ENCODE assay signal across 17 cellular contexts in the genomic region with DNA sequence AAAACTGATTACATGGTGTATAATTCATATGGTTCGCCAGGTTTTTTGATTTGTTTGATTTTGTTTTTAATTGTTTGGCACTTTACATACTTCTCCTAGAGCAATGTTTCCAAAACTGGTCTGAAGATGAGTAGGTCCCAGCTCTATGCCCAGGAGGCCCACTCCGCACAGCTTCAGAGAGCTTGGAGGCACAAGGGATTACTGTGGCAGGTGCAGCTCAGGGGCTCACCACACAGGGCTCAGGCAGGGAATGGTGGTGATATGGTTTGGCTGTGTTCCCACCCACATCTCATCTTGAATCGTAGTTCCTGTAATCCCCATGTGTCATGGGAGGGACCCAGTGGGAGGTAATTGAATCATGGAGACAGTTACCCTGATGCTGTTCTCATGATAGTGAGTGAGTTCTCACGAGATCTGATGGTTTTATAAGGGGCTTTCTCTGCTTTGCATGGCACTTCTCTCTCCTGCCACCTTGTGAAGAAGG.
DNase-seq lines count a peak whose midpoint lies in the region; ATAC-seq, FAIRE-seq and TF ChIP-seq lines count a peak whose summit lies in the region.
"Had no signal": no experiment of that assay in that cellular context is flagged by ENCODE, and none has a peak within 500 bp of the region (broad histone marks: within the 10 kb centered on the region; RNA-seq: fewer than 3 reads in every experiment).

No MANE protein-coding gene starts in this region.

- H4K91ac ChIP-seq in trophoblast cell (ENCODE audit: low read depth, low read length) = no peak overlapping the region

- H3K14ac ChIP-seq in trophoblast cell (ENCODE audit: low read length) = no peak overlapping the region

- H3K79me1 ChIP-seq in trophoblast cell (ENCODE audit: low read length) = no peaks in the 10 kb centered on the region

- H3K4me1 Mint-ChIP-seq in brain (peaks cover 64% of the 10 kb centered on the region), mesothelial cell of epicardium (no peaks in the 10 kb centered on the region)
- H3K4me1 Mint-ChIP-seq: B cell; CD4-positive, alpha-beta memory T cell had no signal

- H3K9me3 ChIP-seq in BLaER1 = no peaks in the 10 kb centered on the region
- peaks cover 4% of the 10 kb centered on the region for H3K9me3 ChIP-seq in trophoblast cell (ENCODE audit: insufficient read depth, low read depth, low read length)
- H3K9me3 ChIP-seq: SJCRH30 had no signal

- H4K8ac ChIP-seq in trophoblast cell (ENCODE audit: low read depth, low read length) = no peak overlapping the region

- no CpG with 5 or more reads among the region's 4 CpGs for WGBS in trophoblast cell (ENCODE audit: extremely low coverage, insufficient coverage, insufficient read length)

- no peak for DNase-seq in HTR-8/SVneo (ENCODE audit: insufficient read length, low spot score)
- DNase-seq in NCI-H524 treated with DMSO at 0.1 percent for 48 hours (lab: John Stamatoyannopoulos, UW) = peak; percentile 35
- no peak for DNase-seq in mesothelial cell of epicardium (ENCODE audit: low spot score in 2 of 2, unreplicated experiment in 2 of 2)
- no peak for DNase-seq in SHP77 (lab: John Stamatoyannopoulos, UW)
- no peak for DNase-seq in trophoblast cell
- DNase-seq: CD4-positive, alpha-beta memory T cell; IMR-90; NCI-H1417 treated with DMSO at 0.1 percent for 48 hours; NCI-H2029; NCI-H446; T-helper 2 cell had no signal

- H2AFZ ChIP-seq in trophoblast cell (ENCODE audit: insufficient read depth, low read length, poor library complexity) = no peak overlapping the region

- no peak overlapping the region for H2BK12ac ChIP-seq in trophoblast cell (ENCODE audit: low read length)

- no peaks in the 10 kb centered on the region for H3K36me3 ChIP-seq in BLaER1
- H3K36me3 ChIP-seq in trophoblast cell (ENCODE audit: control insufficient read depth in 1 of 2, insufficient read depth in 2 of 2, low read length in 2 of 2) = no peaks in the 10 kb centered on the region
- H3K36me3 ChIP-seq: SJCRH30 had no signal

- H3K4me2 ChIP-seq in BLaER1 = peak overlapping the region; percentile 15
- no peak overlapping the region for H3K4me2 ChIP-seq in trophoblast cell (ENCODE audit: low read length)

- no peak overlapping the region for H2BK120ac ChIP-seq in trophoblast cell (ENCODE audit: insufficient read depth, low read length, poor library complexity)

- H3K27ac ChIP-seq in BLaER1 (no peak overlapping the region), trophoblast cell (ENCODE audit: low read depth, low read length) (no peak overlapping the region)
- H3K27ac ChIP-seq: SJCRH30 had no signal

- no peaks in the 10 kb centered on the region for H3K9me3 Mint-ChIP-seq in brain
- no peaks in the 10 kb centered on the region for H3K9me3 Mint-ChIP-seq in mesothelial cell of epicardium
- H3K9me3 Mint-ChIP-seq: CD4-positive, alpha-beta memory T cell had no signal

- peaks cover 6% of the 10 kb centered on the region for H3K27me3 Mint-ChIP-seq in brain
- H3K27me3 Mint-ChIP-seq in mesothelial cell of epicardium (ENCODE audit: low read depth) = peaks cover 23% of the 10 kb centered on the region
- H3K27me3 Mint-ChIP-seq: B cell had no signal

- no peak overlapping the region for H2AK5ac ChIP-seq in trophoblast cell (ENCODE audit: low read length)

- no peak for TF ChIP-seq CTCF in brain (conservative IDR thresholded peaks at IDR 0.05)
- TF ChIP-seq CTCF in mesothelial cell of epicardium (IDR thresholded peaks at IDR 0.05; ENCODE audit: unreplicated experiment) = no peak

- no peaks in the 10 kb centered on the region for H4K20me1 ChIP-seq in BLaER1

- H3K79me2 ChIP-seq in trophoblast cell (ENCODE audit: control insufficient read depth, insufficient read depth, low read length, poor library complexity) = no peaks in the 10 kb centered on the region

- peak overlapping the region in 3 of 5 experiments; percentile 13 to 95 (median 92) for H3K27ac Mint-ChIP-seq in brain
- no peak overlapping the region for H3K27ac Mint-ChIP-seq in mesothelial cell of epicardium
- H3K27ac Mint-ChIP-seq: B cell; CD4-positive, alpha-beta memory T cell had no signal

- no peak overlapping the region for H2BK5ac ChIP-seq in trophoblast cell (ENCODE audit: low read depth, low read length, poor library complexity)

- H3K4me3 ChIP-seq in BLaER1 = no peak overlapping the region
- H3K4me3 ChIP-seq in trophoblast cell (ENCODE audit: low read depth, low read length) = no peak overlapping the region
- H3K4me3 ChIP-seq: SJCRH30 had no signal

- FAIRE-seq in HTR-8/SVneo (lab: Jason Lieb, UNC) = peak; percentile 33
- FAIRE-seq: H54 had no signal

- H3K4ac ChIP-seq in trophoblast cell (ENCODE audit: low read depth, low read length) = no peak overlapping the region

- no peaks in the 10 kb centered on the region for H3K27me3 ChIP-seq in BLaER1
- no peaks in the 10 kb centered on the region for H3K27me3 ChIP-seq in trophoblast cell (ENCODE audit: insufficient read depth, low read length)
- H3K27me3 ChIP-seq: SJCRH30 had no signal

- H3K18ac ChIP-seq in trophoblast cell (ENCODE audit: low read length) = no peak overlapping the region

- H3K4me3 Mint-ChIP-seq in brain (no peak overlapping the region), mesothelial cell of epicardium (no peak overlapping the region)
- H3K4me3 Mint-ChIP-seq: B cell; CD4-positive, alpha-beta memory T cell had no signal

- H3K9ac ChIP-seq in BLaER1 = no peak overlapping the region
- no peak overlapping the region for H3K9ac ChIP-seq in trophoblast cell (ENCODE audit: low read length)

- H3K23ac ChIP-seq in trophoblast cell (ENCODE audit: low read length) = no peak overlapping the region

- no peak for ATAC-seq in GM19455 (IDR thresholded peaks at IDR 0.05; ENCODE audit: unreplicated experiment)

- no peak overlapping the region for H4K12ac ChIP-seq in trophoblast cell (ENCODE audit: low read depth, low read length)

- no peaks in the 10 kb centered on the region for H3K36me3 Mint-ChIP-seq in brain
- no peaks in the 10 kb centered on the region for H3K36me3 Mint-ChIP-seq in mesothelial cell of epicardium
- H3K36me3 Mint-ChIP-seq: CD4-positive, alpha-beta memory T cell had no signal

- H3K4me1 ChIP-seq in BLaER1 (peaks cover 15% of the 10 kb centered on the region), trophoblast cell (ENCODE audit: control insufficient read depth in 1 of 2, insufficient read depth in 2 of 2, low read length in 2 of 2) (peaks cover 0 to 4% of the 10 kb centered on the region in 2 experiments)
- H3K4me1 ChIP-seq: SJCRH30 had no signal
